Comparison of ENCODE assay signal across 8 cellular contexts in the genomic region with DNA sequence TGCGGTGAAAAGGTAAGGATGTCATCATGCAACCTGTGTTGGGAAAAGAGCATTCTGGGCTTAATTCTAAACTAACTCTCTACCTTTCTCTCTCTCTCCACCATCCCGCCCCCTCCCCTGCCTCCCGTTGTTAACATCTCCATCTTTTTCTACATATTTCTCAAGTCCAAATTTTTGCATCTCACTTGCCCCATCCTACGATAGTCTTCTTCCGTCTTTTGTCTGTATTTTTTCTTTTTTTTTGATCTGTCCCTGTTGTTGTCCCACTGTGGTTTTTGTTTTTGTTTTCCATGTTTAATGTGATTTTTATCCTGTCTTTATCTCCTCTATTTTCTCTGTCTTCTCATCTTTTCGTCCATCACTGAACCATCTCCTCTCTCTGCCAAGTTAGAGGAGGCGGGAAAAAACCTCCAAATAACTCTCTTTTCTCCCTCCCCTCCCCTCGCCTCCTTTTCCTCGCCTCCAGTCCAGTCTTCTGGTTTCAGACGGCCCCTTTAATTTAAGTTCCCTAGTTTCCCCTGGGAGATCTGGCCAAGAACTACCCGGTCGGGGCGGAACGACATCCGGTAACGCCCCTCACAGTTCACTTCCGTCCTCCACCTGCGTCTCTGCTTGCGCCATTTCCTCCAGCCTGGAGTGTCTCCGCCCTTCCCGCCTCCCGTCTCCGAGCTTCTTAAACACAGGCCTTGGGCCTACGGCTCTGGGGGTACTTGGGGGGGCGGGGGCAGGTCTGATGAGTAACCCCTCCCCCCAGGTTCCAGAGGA. TPM values are rescaled to one million over a fixed set of nuclear protein-coding genes. Genes with fewer than 3 reads are reported as not detected.
DNase-seq lines count a peak whose midpoint lies in the region; ATAC-seq and TF ChIP-seq lines count a peak whose summit lies in the region.

A gene with protein sequence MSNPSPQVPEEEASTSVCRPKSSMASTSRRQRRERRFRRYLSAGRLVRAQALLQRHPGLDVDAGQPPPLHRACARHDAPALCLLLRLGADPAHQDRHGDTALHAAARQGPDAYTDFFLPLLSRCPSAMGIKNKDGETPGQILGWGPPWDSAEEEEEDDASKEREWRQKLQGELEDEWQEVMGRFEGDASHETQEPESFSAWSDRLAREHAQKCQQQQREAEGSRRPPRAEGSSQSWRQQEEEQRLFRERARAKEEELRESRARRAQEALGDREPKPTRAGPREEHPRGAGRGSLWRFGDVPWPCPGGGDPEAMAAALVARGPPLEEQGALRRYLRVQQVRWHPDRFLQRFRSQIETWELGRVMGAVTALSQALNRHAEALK (plus strand): TSS at position 647 of the 765 bp plus-strand sequence. CDS start 87 bp downstream, at position 734.

- peaks cover 30% of the 10 kb centered on the region in 2 donors for H3K4me1 Mint-ChIP-seq in natural killer cell treated with Interleukin-12 subunit alpha and Interleukin-12 subunit beta and Interleukin-15 and Interleukin-18, amount 100 ng/mL, for 72 hours (ENCODE audit: low read depth in 2 of 2)

- no peaks in the 10 kb centered on the region for H3K9me3 ChIP-seq in GM23248 (ENCODE audit: low read depth)

- WGBS in GM23248 (ENCODE audit: low coverage in 1 of 2, low lambda C conversion rate in 2 of 2, missing lambda C conversion rate in 2 of 2), 2 experiments = 1 to 2% methylated on average over 25 of the region's 25 CpGs

- H3K9me3 Mint-ChIP-seq in natural killer cell treated with Interleukin-12 subunit alpha and Interleukin-12 subunit beta and Interleukin-15 and Interleukin-18, amount 100 ng/mL, for 72 hours = no peaks in the 10 kb centered on the region

- H3K36me3 Mint-ChIP-seq in natural killer cell treated with Interleukin-12 subunit alpha and Interleukin-12 subunit beta and Interleukin-15 and Interleukin-18, amount 100 ng/mL, for 72 hours = no peaks in the 10 kb centered on the region

- H3K4me1 ChIP-seq in GM23248 (ENCODE audit: insufficient read depth) = peaks cover 10% of the 10 kb centered on the region; the same call in 1 of the 2 replicates

- ATAC-seq in natural killer cell treated with Interleukin-12 subunit alpha and Interleukin-12 subunit beta and Interleukin-15 and Interleukin-18, amount 100 ng/mL, for 72 hours = peak; percentile 93 to 95

- no peak for TF ChIP-seq CTCF in fibroblast of pulmonary artery (IDR thresholded peaks at IDR 0.05; ENCODE audit: low read length, missing control alignments)

- peaks cover 58% of the 10 kb centered on the region for H3K79me2 ChIP-seq in GM23248 (ENCODE audit: insufficient read depth)

- peak within 1 kb of the TSS; percentile 95 for H3K9ac ChIP-seq in GM23248

- H3K4me3 Mint-ChIP-seq in natural killer cell treated with Interleukin-12 subunit alpha and Interleukin-12 subunit beta and Interleukin-15 and Interleukin-18, amount 100 ng/mL, for 72 hours = peak within 1 kb of the TSS; percentile 99

- H2AFZ ChIP-seq in GM23248 = peak within 1 kb of the TSS; percentile 88

- H3K27me3 ChIP-seq in GM23248 (replicated peaks; ENCODE audit: insufficient read depth) = no peaks in the 10 kb centered on the region

- in situ Hi-C loops in GM23248 (cut with MboI) = no loop called here

- DNase-seq in DMS153 (lab: John Stamatoyannopoulos, UW) (peak; percentile 92), GM23248 (peak; percentile 99), M059J (ENCODE audit: low read depth) (peak; percentile 98), SHP77 treated with DMSO at 0.1 percent for 48 hours (lab: John Stamatoyannopoulos, UW) (peak; percentile 94), fibroblast of pulmonary artery (ENCODE audit: low read depth) (peak; percentile 99)
- peak; percentile 83 for DNase-seq in activated effector memory CD4-positive, alpha-beta T cell treated with Interleukin-2 at 50 U/mL for 16 hours
- DNase-seq in natural killer cell treated with Interleukin-12 subunit alpha and Interleukin-12 subunit beta and Interleukin-15 and Interleukin-18, amount 100 ng/mL, for 72 hours (ENCODE audit: low spot score) = peak; percentile 96
- DNase-seq in stimulated activated naive CD4-positive, alpha-beta T cell treated with Interleukin-2 at 50 U/mL for 16 hours (lab: John Stamatoyannopoulos, UW) = peak; percentile 91

- H3F3A ChIP-seq in GM23248 (ENCODE audit: insufficient read depth) = peaks cover 4% of the 10 kb centered on the region; the same call in 1 of the 2 replicates

- H3K4me3 ChIP-seq in GM23248 (peak within 1 kb of the TSS; percentile 88), fibroblast of pulmonary artery (replicated peaks; ENCODE audit: low read depth, low read length) (peak within 1 kb of the TSS; percentile 61)

- peak within 1 kb of the TSS; percentile 88 to 94 for H3K27ac Mint-ChIP-seq in natural killer cell treated with Interleukin-12 subunit alpha and Interleukin-12 subunit beta and Interleukin-15 and Interleukin-18, amount 100 ng/mL, for 72 hours

- no peaks in the 10 kb centered on the region for H3K9me2 ChIP-seq in GM23248 (ENCODE audit: insufficient read depth)

- H4K20me1 ChIP-seq in GM23248 (ENCODE audit: insufficient read depth) = no peaks in the 10 kb centered on the region

- H3K4me2 ChIP-seq in GM23248 (ENCODE audit: unreplicated experiment) = peak within 1 kb of the TSS; percentile 91

- peaks cover 6% of the 10 kb centered on the region; the same call in 1 of the 2 replicates for H3K36me3 ChIP-seq in GM23248 (ENCODE audit: low read depth)

- H3K27me3 Mint-ChIP-seq in natural killer cell treated with Interleukin-12 subunit alpha and Interleukin-12 subunit beta and Interleukin-15 and Interleukin-18, amount 100 ng/mL, for 72 hours = no peaks in the 10 kb centered on the region

- peak within 1 kb of the TSS; percentile 75 for H3K27ac ChIP-seq in GM23248

RNA-seq across cellular contexts. Expression of the gene that starts here (rescaled TPM):
- total RNA-seq in GM23248 (2014; rRNA removed; shearing (Covaris generic)) = 20.4 and 22.9 TPM in 2 replicates
- polyA plus RNA-seq in GM23248 (2016; fragmentation: Nextera tagmentation; extraction: Ambion mirVana) = 12.3 and 15.0 TPM in 2 replicates
- 12.8 and 25.7 TPM in 2 replicates for total RNA-seq in M059J (2014; rRNA removed; shearing (Covaris generic))
- total RNA-seq in natural killer cell treated with Interleukin-12 subunit alpha and Interleukin-12 subunit beta and Interleukin-15 and Interleukin-18, amount 100 ng/mL, for 72 hours = 10 to 100 TPM; 16.8 to 17.0 TPM

Comparison
In these comparisons a context has a peak if more than half of its experiments do, and no peak if none do; other contexts are left out.
1. Peak in every context shown above with its lines: DNase-seq, ATAC-seq, H3K4me3 ChIP-seq and H3K27ac ChIP-seq.